In the genomic region with DNA sequence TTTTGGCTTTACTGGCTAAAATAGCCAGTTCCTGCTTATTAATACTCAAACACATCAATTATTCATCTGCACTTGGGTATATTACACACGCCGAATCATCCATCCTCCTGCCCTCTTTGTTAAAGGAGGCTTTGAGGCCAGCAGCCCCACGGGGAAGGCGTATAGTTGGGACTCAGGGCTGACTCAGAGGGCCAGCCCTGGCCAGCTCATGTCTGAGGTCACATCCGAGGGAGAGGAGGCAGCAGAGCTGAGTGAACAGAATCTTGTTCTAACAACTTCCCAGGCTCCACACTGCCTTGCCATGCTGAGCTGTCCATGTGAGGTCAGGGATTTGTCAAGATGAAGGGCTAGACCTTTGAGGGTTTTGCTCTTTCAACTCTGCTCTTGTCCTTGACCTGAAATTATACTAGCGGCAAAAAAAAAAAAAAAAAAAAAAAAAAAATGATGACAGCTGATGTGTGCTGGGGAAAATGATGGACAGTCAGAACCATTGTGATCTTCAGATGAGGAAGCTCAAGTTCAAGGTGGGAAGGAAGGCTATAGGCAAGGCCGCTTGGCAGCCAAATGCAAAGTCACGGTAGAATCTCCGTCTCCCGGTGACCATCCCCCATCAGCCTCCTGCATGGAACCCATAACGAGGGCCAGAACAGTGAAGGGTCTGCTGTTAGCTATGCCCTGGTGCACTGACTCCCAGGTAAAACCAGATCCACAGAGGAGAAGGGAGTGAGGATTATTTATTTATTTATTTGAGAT, we compare ENCODE assay signal across 9 cellular contexts. TPM values are rescaled to one million over a fixed set of nuclear protein-coding genes. Genes with fewer than 3 reads are reported as not detected.
DNase-seq lines count a peak whose midpoint lies in the region; ATAC-seq and TF ChIP-seq lines count a peak whose summit lies in the region.
"Had no signal": no experiment of that assay in that cellular context is flagged by ENCODE, and none has a peak within 500 bp of the region (broad histone marks: within the 10 kb centered on the region; RNA-seq: fewer than 3 reads in every experiment).

No MANE protein-coding gene starts in this region.

- H3K56ac ChIP-seq in mesendoderm (ENCODE audit: low read length): no peak overlapping the region

- no CpG with 5 or more reads among the region's 11 CpGs for WGBS in mesendoderm (ENCODE audit: extremely low coverage, insufficient coverage, low lambda C conversion rate)

- no peak overlapping the region for H3K4ac ChIP-seq in mesendoderm (ENCODE audit: low read depth, low read length)

- H3K36me3 ChIP-seq in mesendoderm (ENCODE audit: control insufficient read depth, insufficient read depth, low read length): no peaks in the 10 kb centered on the region

- no peak overlapping the region for H3K4me2 ChIP-seq in mesendoderm (ENCODE audit: low read length)

- peak; percentile 94 for DNase-seq in AG20443 (ENCODE audit: low spot score)
- no peak for DNase-seq in HEK293T (ENCODE audit: extremely low spot score)
- peak; percentile 66 for DNase-seq in amniotic stem cell (lab: John Stamatoyannopoulos, UW)
- peak; percentile 73 for DNase-seq in mesendoderm
- DNase-seq in NCI-H2081 treated with DMSO at 0.1 percent for 48 hours (lab: John Stamatoyannopoulos, UW): no peak
- no peak for DNase-seq in NCI-H1092 treated with DMSO at 0.1 percent for 48 hours (lab: John Stamatoyannopoulos, UW)
- no peak for DNase-seq in T-helper 2 cell
- DNase-seq: activated B cell treated with CpG ODN at 0.5 μM for 24 hours had no signal

- H3K79me1 ChIP-seq in mesendoderm (ENCODE audit: low read length): no peaks in the 10 kb centered on the region

- no peak overlapping the region for H4K8ac ChIP-seq in mesendoderm (ENCODE audit: low read depth, low read length)

- H3K23ac ChIP-seq in mesendoderm (ENCODE audit: low read length): no peak overlapping the region

- no peak overlapping the region for H2BK15ac ChIP-seq in mesendoderm (replicated peaks; ENCODE audit: low read depth)

- H3K4me1 ChIP-seq in mesendoderm (ENCODE audit: control insufficient read depth, low read depth, low read length): no peaks in the 10 kb centered on the region

- H2BK120ac ChIP-seq in mesendoderm (ENCODE audit: low read depth, low read length): no peak overlapping the region

- H3K4me3 ChIP-seq in mesendoderm (ENCODE audit: low read length): no peak overlapping the region

- no peaks in the 10 kb centered on the region for H3K27me3 ChIP-seq in mesendoderm (ENCODE audit: insufficient read depth, low read length, poor library complexity)

- no peaks in the 10 kb centered on the region for H3K79me2 ChIP-seq in mesendoderm (ENCODE audit: control insufficient read depth, insufficient read depth, low read length)

- ATAC-seq in HG03342 (IDR thresholded peaks at IDR 0.05; ENCODE audit: unreplicated experiment): no peak

- POLR2A ChIA-PET in HEK293T (lab: Yijun Ruan, JAX): interaction anchor here (1.1 to 1.2 kb wide), 2 partner anchors 13 to 39 kb away, joined by 4 read pairs; a partner anchor contains a TSS

- CTCF ChIA-PET in HEK293T (lab: Yijun Ruan, JAX): no interaction called here

- no peak overlapping the region for H3K9ac ChIP-seq in mesendoderm (ENCODE audit: low read length)

- H3K27ac ChIP-seq in mesendoderm (ENCODE audit: low read depth, low read length): no peak overlapping the region

- H2BK5ac ChIP-seq in mesendoderm (ENCODE audit: low read length): no peak overlapping the region

- H4K5ac ChIP-seq in mesendoderm (ENCODE audit: low read length): no peak overlapping the region

- H3K18ac ChIP-seq in mesendoderm (ENCODE audit: low read length): no peak overlapping the region

- no peak overlapping the region for H2AK5ac ChIP-seq in mesendoderm (ENCODE audit: low read length)

TF ChIP-seq in HEK293T, 16 proteins besides CTCF, POLR2A, EP300 and RAD21:
- TF ChIP-seq ZNF384 (IDR thresholded peaks at IDR 0.05): peak; percentile 27; the same call in 1 of the 2 replicates
- no peak for TF ChIP-seq NFRKB (IDR thresholded peaks at IDR 0.05)
- TF ChIP-seq CTBP1 (IDR thresholded peaks at IDR 0.05; ENCODE audit: borderline replicate concordance): no peak
- no peak for TF ChIP-seq FOXK2 (IDR thresholded peaks at IDR 0.05)
- no peak for TF ChIP-seq HDGF (IDR thresholded peaks at IDR 0.05; ENCODE audit: borderline replicate concordance)
- TF ChIP-seq, protein P1, sequence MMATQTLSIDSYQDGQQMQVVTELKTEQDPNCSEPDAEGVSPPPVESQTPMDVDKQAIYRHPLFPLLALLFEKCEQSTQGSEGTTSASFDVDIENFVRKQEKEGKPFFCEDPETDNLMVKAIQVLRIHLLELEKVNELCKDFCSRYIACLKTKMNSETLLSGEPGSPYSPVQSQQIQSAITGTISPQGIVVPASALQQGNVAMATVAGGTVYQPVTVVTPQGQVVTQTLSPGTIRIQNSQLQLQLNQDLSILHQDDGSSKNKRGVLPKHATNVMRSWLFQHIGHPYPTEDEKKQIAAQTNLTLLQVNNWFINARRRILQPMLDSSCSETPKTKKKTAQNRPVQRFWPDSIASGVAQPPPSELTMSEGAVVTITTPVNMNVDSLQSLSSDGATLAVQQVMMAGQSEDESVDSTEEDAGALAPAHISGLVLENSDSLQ (IDR thresholded peaks at IDR 0.05): no peak
- TF ChIP-seq L3MBTL2 (conservative IDR thresholded peaks at IDR 0.05): no peak

RNA-seq across cellular contexts. Expression of a gene that starts 12.5 kb away (rescaled TPM):
- 53.0 TPM for polyA plus RNA-seq in mesendoderm (2013, experiment 1 of 2)
- polyA plus RNA-seq in mesendoderm (2013, experiment 2 of 2): 51.9 TPM

RNA-seq across cellular contexts. Expression of a gene that starts 38.7 kb away (rescaled TPM):
- 542 TPM for polyA plus RNA-seq in mesendoderm (2013, experiment 1 of 2)
- polyA plus RNA-seq in mesendoderm (2013, experiment 2 of 2): 540 TPM

Comparison
In these comparisons a context has a peak if more than half of its experiments do, and no peak if none do; other contexts are left out.
1. DNase-seq: peak in AG20443 (single experiment), amniotic stem cell (single experiment) and mesendoderm (single experiment); none in HEK293T (single experiment), NCI-H2081 treated with DMSO at 0.1 percent for 48 hours (single experiment), NCI-H1092 treated with DMSO at 0.1 percent for 48 hours (single experiment) and T-helper 2 cell (0 of 5).